13 cellular contexts compared by ENCODE assay signal in genomic region chr15:70320077-70320830, GRCh38.
DNase-seq lines count a peak whose midpoint lies in the region; ATAC-seq and TF ChIP-seq lines count a peak whose summit lies in the region.
"Had no signal": no experiment of that assay in that cellular context is flagged by ENCODE, and none has a peak within 500 bp of the region (broad histone marks: within the 10 kb centered on the region; RNA-seq: fewer than 3 reads in every experiment).

No MANE protein-coding gene starts in this region.

- peak overlapping the region; percentile 17 for H3K27ac ChIP-seq in skeletal muscle tissue (ENCODE audit: low read depth, low read length)
- H3K27ac ChIP-seq: pancreas had no signal

- no peaks in the 10 kb centered on the region for H3K9me3 ChIP-seq in skeletal muscle tissue (ENCODE audit: control insufficient read depth in 3 of 3, low read length in 3 of 3)
- H3K9me3 ChIP-seq: pancreas had no signal

- no peak for ATAC-seq in GM18867 (IDR thresholded peaks at IDR 0.05; ENCODE audit: unreplicated experiment)
- no peak for ATAC-seq in GM19328 (IDR thresholded peaks at IDR 0.05; ENCODE audit: unreplicated experiment)

- no peak overlapping the region for H3K9ac ChIP-seq in skeletal muscle tissue (ENCODE audit: low read depth in 1 of 3, low read length in 3 of 3)

- H3K36me3 ChIP-seq in skeletal muscle tissue (ENCODE audit: control insufficient read depth in 3 of 3, insufficient read depth in 3 of 3, low read length in 3 of 3): no peaks in the 10 kb centered on the region
- H3K36me3 ChIP-seq: pancreas had no signal

- peaks cover 12 to 35% (median 28%) of the 10 kb centered on the region in 3 donors for H3K4me1 ChIP-seq in skeletal muscle tissue (ENCODE audit: control insufficient read depth in 3 of 3, insufficient read depth in 3 of 3, low read length in 3 of 3)

- H3K4me3 ChIP-seq in fibroblast of mammary gland (ENCODE audit: control insufficient read depth, low read depth, low read length) (no peak overlapping the region), skeletal muscle tissue (ENCODE audit: low read length in 3 of 3) (no peak overlapping the region)
- H3K4me3 ChIP-seq: pancreas had no signal

- TF ChIP-seq CTCF in fibroblast of mammary gland (conservative IDR thresholded peaks at IDR 0.05; ENCODE audit: control insufficient read depth, insufficient read depth, low read depth, low read length): no peak

- intact Hi-C loops in cardiac septum (cut with DNase I): loop anchor here (5.0 kb wide), 1 partner anchor 53 kb away; no protein-coding TSS in a partner anchor

- DNase-seq in GF-D8 (lab: John Stamatoyannopoulos, UW) (peak; percentile 1), NOMO-1 (lab: John Stamatoyannopoulos, UW; ENCODE audit: unreplicated experiment in 2 of 2) (peak; percentile 38 to 81), fibroblast of mammary gland (ENCODE audit: low read depth) (peak; percentile 23), cardiac septum (ENCODE audit: low spot score) (no peak), C1 segment of cervical spinal cord (lab: John Stamatoyannopoulos, UW) (no peak)
- DNase-seq: activated CD4-positive, alpha-beta T cell treated with anti-CD3 and anti-CD28 coated beads for 48 hours; IMR-90; mammary epithelial cell; NCI-H187 treated with DMSO at 0.1 percent for 48 hours; pancreas had no signal

- peaks cover 0 to 2% (median 0%) of the 10 kb centered on the region in 3 donors for H3K27me3 ChIP-seq in skeletal muscle tissue (ENCODE audit: control insufficient read depth in 3 of 3, insufficient read depth in 3 of 3, low read length in 3 of 3)
- H3K27me3 ChIP-seq: pancreas had no signal

Comparison
In these comparisons a context has a peak if more than half of its experiments do, and no peak if none do; other contexts are left out.
1. DNase-seq: peak in GF-D8 (single experiment), NOMO-1 (2 of 2) and fibroblast of mammary gland (single experiment); none in cardiac septum (single experiment) and C1 segment of cervical spinal cord (0 of 14).